In genomic region chr4:27931584-27931983, GRCh38 we compare ENCODE assay signal across 8 cellular contexts.
"Had no signal": no experiment of that assay in that cellular context is flagged by ENCODE, and none has a peak within 500 bp of the region (broad histone marks: within the 10 kb centered on the region; RNA-seq: fewer than 3 reads in every experiment).

No MANE protein-coding gene starts in this region.

- H3K4me3 Mint-ChIP-seq: IgD-negative memory B cell had no signal

- ATAC-seq: HepG2, K562 had no signal

- H3K27me3 Mint-ChIP-seq: IgD-negative memory B cell had no signal

- H3K4me3 ChIP-seq: K562 had no signal

- DNase-seq: IMR-90, KBM-7, KG1 had no signal

- H3K4me1 Mint-ChIP-seq: IgD-negative memory B cell had no signal

- H3K9ac ChIP-seq: KMS-11 had no signal

- H3K4me2 ChIP-seq: KMS-11 had no signal

- H3K27ac Mint-ChIP-seq: IgD-negative memory B cell had no signal

- H3K27ac ChIP-seq: HL-60, KMS-11 had no signal
